In genomic region chr20:38143646-38144554, GRCh38 we compare ENCODE assay signal across 8 cellular contexts. TPM values are rescaled to one million over a fixed set of nuclear protein-coding genes. Genes with fewer than 3 reads are reported as not detected.
DNase-seq lines count a peak whose midpoint lies in the region; ATAC-seq and TF ChIP-seq lines count a peak whose summit lies in the region.

No MANE protein-coding gene starts in this region.

- peak overlapping the region in 3 of 4 donors; percentile 60 to 71 (median 62) for H3K27ac ChIP-seq in tibial nerve

- H3K4me3 ChIP-seq in kidney epithelial cell (ENCODE audit: low read depth, low read length), result no peak overlapping the region
- no peak overlapping the region for H3K4me3 ChIP-seq in tibial nerve

- peaks cover 5% of the 10 kb centered on the region for H3K27me3 Mint-ChIP-seq in activated naive CD8-positive, alpha-beta T cell treated with anti-CD3 and anti-CD28 coated beads for 36 hours
- H3K27me3 Mint-ChIP-seq in activated CD4-positive, alpha-beta memory T cell treated with anti-CD3 and anti-CD28 coated beads for 36 hours, result peaks cover 5% of the 10 kb centered on the region

- TF ChIP-seq CTCF in kidney epithelial cell (IDR thresholded peaks at IDR 0.05; ENCODE audit: insufficient read depth, low read length, poor library complexity, severe bottlenecking) (no peak), tibial nerve (IDR thresholded peaks at IDR 0.05) (no peak)

- peaks cover 0 to 27% (median 18%) of the 10 kb centered on the region in 4 donors for H3K4me1 ChIP-seq in tibial nerve

- POLR2A ChIA-PET in activated CD4-positive, alpha-beta memory T cell treated with anti-CD3 and anti-CD28 coated beads for 36 hours (lab: Charles Lee), result no interaction called here

- no peak overlapping the region for H3K27ac Mint-ChIP-seq in activated naive CD8-positive, alpha-beta T cell treated with anti-CD3 and anti-CD28 coated beads for 36 hours
- no peak overlapping the region for H3K27ac Mint-ChIP-seq in activated CD4-positive, alpha-beta memory T cell treated with anti-CD3 and anti-CD28 coated beads for 36 hours

- H3K9me3 ChIP-seq in tibial nerve, result no peaks in the 10 kb centered on the region

- intact Hi-C loops in activated CD4-positive, alpha-beta memory T cell treated with anti-CD3 and anti-CD28 coated beads for 36 hours (cut with micrococcal nuclease), result no loop called here

- WGBS in tibial nerve, 2 donors, result 40 to 51% methylated on average over 10 to 11 of the region's 16 CpGs

- no peaks in the 10 kb centered on the region for H3K9me3 Mint-ChIP-seq in activated naive CD8-positive, alpha-beta T cell treated with anti-CD3 and anti-CD28 coated beads for 36 hours
- H3K9me3 Mint-ChIP-seq in activated CD4-positive, alpha-beta memory T cell treated with anti-CD3 and anti-CD28 coated beads for 36 hours, result no peaks in the 10 kb centered on the region

- H3K36me3 Mint-ChIP-seq in activated naive CD8-positive, alpha-beta T cell treated with anti-CD3 and anti-CD28 coated beads for 36 hours, result no peaks in the 10 kb centered on the region
- H3K36me3 Mint-ChIP-seq in activated CD4-positive, alpha-beta memory T cell treated with anti-CD3 and anti-CD28 coated beads for 36 hours, result no peaks in the 10 kb centered on the region

- CTCF ChIA-PET in activated CD4-positive, alpha-beta memory T cell treated with anti-CD3 and anti-CD28 coated beads for 36 hours (lab: Charles Lee), result interaction anchor here (1.5 kb wide), 1 partner anchor 78 kb away, joined by 3 read pairs; no protein-coding TSS in a partner anchor

- ATAC-seq in GM19395 (IDR thresholded peaks at IDR 0.05; ENCODE audit: unreplicated experiment), result no peak

- H3K36me3 ChIP-seq in kidney epithelial cell (ENCODE audit: control insufficient read depth, insufficient read depth, low read length) (peaks cover 6% of the 10 kb centered on the region), tibial nerve (no peaks in the 10 kb centered on the region)

- H3K4me1 Mint-ChIP-seq in activated naive CD8-positive, alpha-beta T cell treated with anti-CD3 and anti-CD28 coated beads for 36 hours, result no peaks in the 10 kb centered on the region
- no peaks in the 10 kb centered on the region for H3K4me1 Mint-ChIP-seq in activated CD4-positive, alpha-beta memory T cell treated with anti-CD3 and anti-CD28 coated beads for 36 hours (ENCODE audit: low read depth)

- no peak for TF ChIP-seq POLR2A in tibial nerve (IDR thresholded peaks at IDR 0.05)

- H3K27me3 ChIP-seq in kidney epithelial cell (ENCODE audit: control insufficient read depth, insufficient read depth, low read length) (no peaks in the 10 kb centered on the region), tibial nerve (no peaks in the 10 kb centered on the region)

- no peak overlapping the region for H3K4me3 Mint-ChIP-seq in activated naive CD8-positive, alpha-beta T cell treated with anti-CD3 and anti-CD28 coated beads for 36 hours
- H3K4me3 Mint-ChIP-seq in activated CD4-positive, alpha-beta memory T cell treated with anti-CD3 and anti-CD28 coated beads for 36 hours, result no peak overlapping the region

- TF ChIP-seq EP300 in tibial nerve (IDR thresholded peaks at IDR 0.05), result no peak

- DNase-seq in HuH-7.5 (ENCODE audit: low spot score) (peak; percentile 72), amniotic epithelial cell (ENCODE audit: low read depth) (peak; percentile 96), kidney epithelial cell (ENCODE audit: low read depth) (peak; percentile 97), tibial nerve (ENCODE audit: low spot score in 2 of 2) (no peak)
- no peak for DNase-seq in activated CD4-positive, alpha-beta T cell treated with anti-CD3 and anti-CD28 coated beads for 1 hour
- DNase-seq in activated naive CD8-positive, alpha-beta T cell treated with anti-CD3 and anti-CD28 coated beads for 36 hours, result no peak
- DNase-seq in activated CD4-positive, alpha-beta memory T cell treated with anti-CD3 and anti-CD28 coated beads for 36 hours, result no peak

RNA-seq across cellular contexts. Expression of gene TGM2, which starts 21.2 kb away (rescaled TPM):
- 115 and 135 TPM in 2 replicates for total RNA-seq in kidney epithelial cell
- 10 to 100 TPM; 17.0 to 87.6 (median 55.8) TPM for total RNA-seq in tibial nerve
- total RNA-seq in activated naive CD8-positive, alpha-beta T cell treated with anti-CD3 and anti-CD28 coated beads for 36 hours, result not detected
- not detected for total RNA-seq in activated CD4-positive, alpha-beta memory T cell treated with anti-CD3 and anti-CD28 coated beads for 36 hours

Comparison
In these comparisons a context has a peak if more than half of its experiments do, and no peak if none do; other contexts are left out.
1. DNase-seq: peak in HuH-7.5 (single experiment), amniotic epithelial cell (single experiment) and kidney epithelial cell (single experiment); none in tibial nerve (0 of 2), activated CD4-positive, alpha-beta T cell treated with anti-CD3 and anti-CD28 coated beads for 1 hour (single experiment), activated naive CD8-positive, alpha-beta T cell treated with anti-CD3 and anti-CD28 coated beads for 36 hours (single experiment) and activated CD4-positive, alpha-beta memory T cell treated with anti-CD3 and anti-CD28 coated beads for 36 hours (single experiment).
2. RNA of gene TGM2, which starts 21.2 kb away (total RNA-seq): 115 to 135 TPM in kidney epithelial cell and 17.0 to 87.6 TPM in tibial nerve; not detected in activated naive CD8-positive, alpha-beta T cell treated with anti-CD3 and anti-CD28 coated beads for 36 hours and not detected in activated CD4-positive, alpha-beta memory T cell treated with anti-CD3 and anti-CD28 coated beads for 36 hours; every median in the first group is over 10 times any median in the second.